Comparison of ENCODE assay signal across 6 cellular contexts in genomic region chr7:73404860-73405259, GRCh38. TPM values are rescaled to one million over a fixed set of nuclear protein-coding genes. Genes with fewer than 3 reads are reported as not detected.
"Had no signal": no experiment of that assay in that cellular context is flagged by ENCODE, and none has a peak within 500 bp of the region (broad histone marks: within the 10 kb centered on the region; RNA-seq: fewer than 3 reads in every experiment).

No MANE protein-coding gene starts in this region.

RNA-seq across cellular contexts. Expression of gene FZD9, which starts 28.7 kb away (rescaled TPM):
- total RNA-seq: activated CD4-positive, alpha-beta memory T cell treated with anti-CD3 and anti-CD28 coated beads, Interleukin-2, amount 10 ng/mL, durations not matched to agents 7 days and 5 days; activated CD4-positive, alpha-beta T cell treated with anti-CD3 and anti-CD28 coated beads, Interleukin-2, amount 10 ng/mL, durations not matched to agents 7 days and 5 days; activated CD8-positive, alpha-beta memory T cell treated with anti-CD3 and anti-CD28 coated beads, Interleukin-2, amount 10 ng/mL, durations not matched to agents 7 days and 5 days; T-helper 1 cell treated with Interleukin-12 subunit alpha and Interleukin-12 subunit beta and Interleukin-4 antibody, amounts not matched to agents 30 ng/mL and 1 ng/mL, for 36 hours; T-helper 17 cell; T-helper 2 cell treated with Interferon-gamma antibody and Interleukin-4, amounts not matched to agents 100 ng/mL and 5 ng/mL, for 36 hours had no signal
